21 cellular contexts compared by ENCODE assay signal in the genomic region with DNA sequence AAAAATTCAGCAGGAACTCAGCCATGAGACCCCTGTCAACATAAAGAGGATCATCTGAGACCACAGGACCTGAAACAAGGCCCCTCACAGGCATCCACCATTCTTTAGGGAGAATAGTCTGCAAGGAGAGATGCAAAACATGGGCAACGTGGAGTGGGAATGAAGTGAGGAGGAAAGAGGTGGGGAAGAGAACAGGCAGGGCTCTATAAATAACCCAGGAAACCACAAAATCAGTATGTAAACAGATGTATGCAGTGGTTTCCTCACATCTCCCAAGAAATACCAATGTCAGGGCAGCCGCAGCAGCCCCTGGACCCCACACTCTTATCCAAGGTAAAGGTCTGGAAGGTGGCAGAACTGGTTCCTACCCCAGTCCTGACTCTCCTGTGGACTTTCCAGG.
"Had no signal": no experiment of that assay in that cellular context is flagged by ENCODE, and none has a peak within 500 bp of the region (broad histone marks: within the 10 kb centered on the region; RNA-seq: fewer than 3 reads in every experiment).

No MANE protein-coding gene starts in this region.

- H3K36me3 ChIP-seq: neutrophil, stomach, thoracic aorta, transverse colon had no signal

- DNase-seq: cortex of kidney; dorsolateral prefrontal cortex; effector CD8-positive, alpha-beta T cell; foreskin keratinocyte; hippocampal formation; kidney glomerular epithelial cell; mesendoderm; mucosa of descending colon; naive thymus-derived CD8-positive, alpha-beta T cell; psoas muscle; stimulated activated CD4-positive, alpha-beta T cell treated with anti-CD3 and anti-CD28 coated beads, Interleukin-2, amount 100 ng/mL, for 24 hours; stimulated activated CD4-positive, alpha-beta T cell treated with anti-CD3 and anti-CD28 coated beads, Interleukin-4, amount 100 ng/mL, for 4 hours; stimulated activated naive CD4-positive, alpha-beta T cell; stomach; substantia nigra; transverse colon had no signal

- H3K27ac ChIP-seq: dorsolateral prefrontal cortex, foreskin keratinocyte, neutrophil, psoas muscle, stomach, thoracic aorta, transverse colon had no signal

- H3K36me3 Mint-ChIP-seq: naive thymus-derived CD8-positive, alpha-beta T cell had no signal

- H3K27me3 ChIP-seq: neutrophil, transverse colon had no signal

- H3K4me3 ChIP-seq: dorsolateral prefrontal cortex, mucosa of descending colon, psoas muscle, stomach, thoracic aorta, transverse colon had no signal

- FAIRE-seq: islet of Langerhans had no signal

- H3K4me1 Mint-ChIP-seq: naive thymus-derived CD8-positive, alpha-beta T cell had no signal

- ATAC-seq: esophagus mucosa; foreskin keratinocyte; mucosa of descending colon; naive thymus-derived CD8-positive, alpha-beta T cell; psoas muscle; sciatic nerve had no signal

- H3K4me1 ChIP-seq: foreskin keratinocyte, psoas muscle, stomach, transverse colon had no signal

- H3K4me3 Mint-ChIP-seq: naive thymus-derived CD8-positive, alpha-beta T cell had no signal

- H3K9me3 ChIP-seq: mucosa of descending colon, neutrophil, psoas muscle, stomach, thoracic aorta, transverse colon had no signal
